ENCODE assay signal across 16 cellular contexts in genomic region chr7:150910996-150911422, GRCh38. TPM values are rescaled to one million over a fixed set of nuclear protein-coding genes. Genes with fewer than 3 reads are reported as not detected.
"Had no signal": no experiment of that assay in that cellular context is flagged by ENCODE, and none has a peak within 500 bp of the region (broad histone marks: within the 10 kb centered on the region; RNA-seq: fewer than 3 reads in every experiment).

No MANE protein-coding gene starts in this region.

- DNase-seq: activated CD4-positive, alpha-beta memory T cell treated with anti-CD3 and anti-CD28 coated beads, Interleukin-2, amount 10 ng/mL, durations not matched to agents 7 days and 5 days; activated CD4-positive, alpha-beta T cell treated with anti-CD3 and anti-CD28 coated beads for 36 hours; amniotic stem cell; effector memory CD4-positive, alpha-beta T cell; left ventricle myocardium superior; retina; stimulated activated CD4-positive, alpha-beta T cell treated with anti-CD3 and anti-CD28 coated beads, Interleukin-15, amount 100 ng/mL, for 24 hours; stimulated activated CD4-positive, alpha-beta T cell treated with anti-CD3 and anti-CD28 coated beads, Interleukin-4, amount 100 ng/mL, for 4 hours; tibial artery had no signal

- H3K27me3 Mint-ChIP-seq: activated naive CD4-positive, alpha-beta T cell treated with anti-CD3 and anti-CD28 coated beads, Interleukin-2, amount 50 U/mL, for 24 hours had no signal

- H3K9me3 Mint-ChIP-seq: activated naive CD4-positive, alpha-beta T cell treated with anti-CD3 and anti-CD28 coated beads, Interleukin-2, amount 50 U/mL, for 24 hours; activated T-helper 17 cell treated with anti-CD3 and anti-CD28 coated beads, Interleukin-2, amount 50 U/mL, for 72 hours; neural crest cell had no signal

- H3K36me3 Mint-ChIP-seq: brain had no signal

- H3K9me3 ChIP-seq: tibial artery had no signal

- H3K27ac Mint-ChIP-seq: activated CD4-positive, alpha-beta memory T cell treated with anti-CD3 and anti-CD28 coated beads, Interleukin-2, amount 10 ng/mL, durations not matched to agents 7 days and 5 days; activated CD4-positive, alpha-beta T cell treated with anti-CD3 and anti-CD28 coated beads for 36 hours; activated naive CD4-positive, alpha-beta T cell treated with anti-CD3 and anti-CD28 coated beads, Interleukin-2, amount 50 U/mL, for 24 hours; activated T-helper 17 cell treated with anti-CD3 and anti-CD28 coated beads, Interleukin-2, amount 50 U/mL, for 72 hours; brain had no signal

- H3K4me1 Mint-ChIP-seq: brain had no signal

- H3K27ac ChIP-seq: hepatocyte, parathyroid adenoma, tibial artery, VCaP had no signal

- H3K4me1 ChIP-seq: parathyroid adenoma, tibial artery had no signal

- H3K4me3 ChIP-seq: hepatocyte, tibial artery had no signal

- ATAC-seq: activated CD4-positive, alpha-beta T cell treated with anti-CD3 and anti-CD28 coated beads for 36 hours; activated T-helper 17 cell treated with anti-CD3 and anti-CD28 coated beads, Interleukin-2, amount 50 U/mL, for 72 hours; left ventricle myocardium superior had no signal

- H3K36me3 ChIP-seq: tibial artery had no signal

- H3K4me3 Mint-ChIP-seq: activated CD4-positive, alpha-beta memory T cell treated with anti-CD3 and anti-CD28 coated beads, Interleukin-2, amount 10 ng/mL, durations not matched to agents 7 days and 5 days; activated CD4-positive, alpha-beta T cell treated with anti-CD3 and anti-CD28 coated beads for 36 hours; activated naive CD4-positive, alpha-beta T cell treated with anti-CD3 and anti-CD28 coated beads, Interleukin-2, amount 50 U/mL, for 24 hours; activated T-helper 17 cell treated with anti-CD3 and anti-CD28 coated beads, Interleukin-2, amount 50 U/mL, for 72 hours; brain; neural crest cell had no signal

RNA-seq across cellular contexts. Expression of gene AOC1, which starts 58.7 kb away (rescaled TPM):
- total RNA-seq: activated CD4-positive, alpha-beta memory T cell treated with anti-CD3 and anti-CD28 coated beads, Interleukin-2, amount 10 ng/mL, durations not matched to agents 7 days and 5 days; activated CD4-positive, alpha-beta T cell treated with anti-CD3 and anti-CD28 coated beads for 36 hours; activated T-helper 17 cell treated with anti-CD3 and anti-CD28 coated beads, Interleukin-2, amount 50 U/mL, for 72 hours; neural crest cell had no signal
